In the genomic region with DNA sequence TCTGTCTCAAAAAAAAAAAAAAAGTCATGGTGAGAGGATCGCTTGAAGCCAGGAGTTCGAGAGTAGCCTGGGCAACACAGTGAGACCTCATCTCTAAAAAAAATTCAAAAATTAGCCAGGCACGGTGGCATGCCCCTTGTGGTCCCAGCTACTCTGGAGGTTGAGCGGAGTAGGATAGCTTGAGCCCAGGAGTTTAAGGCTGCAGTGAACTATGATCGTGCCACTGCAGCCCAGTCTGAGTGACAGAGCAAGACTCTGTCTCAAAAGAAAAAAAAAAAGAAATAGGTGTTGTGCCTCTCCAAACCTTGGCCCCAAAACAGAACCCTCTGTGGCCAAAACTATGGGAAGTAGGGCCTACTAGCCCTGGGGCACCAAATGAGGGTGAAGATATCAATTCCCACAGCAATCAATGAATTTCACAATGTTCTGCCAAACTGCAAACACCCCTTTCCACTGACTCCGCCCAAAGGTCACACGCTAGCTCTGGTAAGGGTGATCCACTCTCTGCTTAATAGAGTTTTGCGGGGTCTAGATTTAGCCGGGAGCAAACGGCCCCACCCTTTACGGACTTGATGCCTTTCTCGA, we compare ENCODE assay signal across 1 cellular context.
TF ChIP-seq lines count a peak whose summit lies in the region.

No MANE protein-coding gene starts in this region.

TF ChIP-seq in HepG2, 621 proteins besides CTCF, POLR2A, EP300 and RAD21 (continued from another document):
- no peak for TF ChIP-seq LCORL (IDR thresholded peaks at IDR 0.05)
- TF ChIP-seq LCORL (CRISPR knock-in tag; IDR thresholded peaks at IDR 0.05), result peak; percentile 52; the same call in 1 of the 2 replicates
- no peak for TF ChIP-seq U2AF1 (optimal IDR thresholded peaks at IDR 0.05; ENCODE audit: low read depth, low read length)
- TF ChIP-seq ZNF224 (CRISPR knock-in tag; IDR thresholded peaks at IDR 0.05), result no peak
- TF ChIP-seq MTF2 (CRISPR knock-in tag; IDR thresholded peaks at IDR 0.05; ENCODE audit: borderline replicate concordance), result no peak
- 0 out of 2 replicates have a peak, but pooled peaks have one; percentile 9 for TF ChIP-seq ZNF296 (CRISPR knock-in tag; conservative IDR thresholded peaks at IDR 0.05)
- TF ChIP-seq, protein P1, sequence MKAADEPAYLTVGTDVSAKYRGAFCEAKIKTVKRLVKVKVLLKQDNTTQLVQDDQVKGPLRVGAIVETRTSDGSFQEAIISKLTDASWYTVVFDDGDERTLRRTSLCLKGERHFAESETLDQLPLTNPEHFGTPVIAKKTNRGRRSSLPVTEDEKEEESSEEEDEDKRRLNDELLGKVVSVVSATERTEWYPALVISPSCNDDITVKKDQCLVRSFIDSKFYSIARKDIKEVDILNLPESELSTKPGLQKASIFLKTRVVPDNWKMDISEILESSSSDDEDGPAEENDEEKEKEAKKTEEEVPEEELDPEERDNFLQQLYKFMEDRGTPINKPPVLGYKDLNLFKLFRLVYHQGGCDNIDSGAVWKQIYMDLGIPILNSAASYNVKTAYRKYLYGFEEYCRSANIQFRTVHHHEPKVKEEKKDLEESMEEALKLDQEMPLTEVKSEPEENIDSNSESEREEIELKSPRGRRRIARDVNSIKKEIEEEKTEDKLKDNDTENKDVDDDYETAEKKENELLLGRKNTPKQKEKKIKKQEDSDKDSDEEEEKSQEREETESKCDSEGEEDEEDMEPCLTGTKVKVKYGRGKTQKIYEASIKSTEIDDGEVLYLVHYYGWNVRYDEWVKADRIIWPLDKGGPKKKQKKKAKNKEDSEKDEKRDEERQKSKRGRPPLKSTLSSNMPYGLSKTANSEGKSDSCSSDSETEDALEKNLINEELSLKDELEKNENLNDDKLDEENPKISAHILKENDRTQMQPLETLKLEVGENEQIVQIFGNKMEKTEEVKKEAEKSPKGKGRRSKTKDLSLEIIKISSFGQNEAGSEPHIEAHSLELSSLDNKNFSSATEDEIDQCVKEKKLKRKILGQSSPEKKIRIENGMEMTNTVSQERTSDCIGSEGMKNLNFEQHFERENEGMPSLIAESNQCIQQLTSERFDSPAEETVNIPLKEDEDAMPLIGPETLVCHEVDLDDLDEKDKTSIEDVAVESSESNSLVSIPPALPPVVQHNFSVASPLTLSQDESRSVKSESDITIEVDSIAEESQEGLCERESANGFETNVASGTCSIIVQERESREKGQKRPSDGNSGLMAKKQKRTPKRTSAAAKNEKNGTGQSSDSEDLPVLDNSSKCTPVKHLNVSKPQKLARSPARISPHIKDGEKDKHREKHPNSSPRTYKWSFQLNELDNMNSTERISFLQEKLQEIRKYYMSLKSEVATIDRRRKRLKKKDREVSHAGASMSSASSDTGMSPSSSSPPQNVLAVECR (CRISPR knock-in tag; IDR thresholded peaks at IDR 0.05; ENCODE audit: borderline replicate concordance), result no peak
- TF ChIP-seq GATAD2A (CRISPR knock-in tag; IDR thresholded peaks at IDR 0.05), result peak; percentile 53; the same call in 1 of the 2 replicates
- no peak for TF ChIP-seq ZNF263 (CRISPR knock-in tag; IDR thresholded peaks at IDR 0.05)
- TF ChIP-seq ZNF160 (CRISPR knock-in tag; IDR thresholded peaks at IDR 0.05), result no peak
- no peak for TF ChIP-seq TCF12 (IDR thresholded peaks at IDR 0.05)
- TF ChIP-seq TCF12 (CRISPR knock-in tag; IDR thresholded peaks at IDR 0.05), result no peak
- TF ChIP-seq ZNF549 (CRISPR knock-in tag; IDR thresholded peaks at IDR 0.05), result no peak
- 0 out of 2 replicates have a peak, but pooled peaks have one; percentile 36 for TF ChIP-seq HNF1B (CRISPR knock-in tag; IDR thresholded peaks at IDR 0.05)
- no peak for TF ChIP-seq ZFX (CRISPR knock-in tag; IDR thresholded peaks at IDR 0.05; ENCODE audit: low read depth)
- 0 out of 2 replicates have a peak, but pooled peaks have one; percentile 5 for TF ChIP-seq GLMP (CRISPR knock-in tag; IDR thresholded peaks at IDR 0.05; ENCODE audit: borderline replicate concordance)
- no peak for TF ChIP-seq NR2C2 (CRISPR knock-in tag; IDR thresholded peaks at IDR 0.05; ENCODE audit: borderline replicate concordance)
- no peak for TF ChIP-seq MTF1 (CRISPR knock-in tag; IDR thresholded peaks at IDR 0.05)
- no peak for TF ChIP-seq ZFP62 (CRISPR knock-in tag; IDR thresholded peaks at IDR 0.05)
- 0 out of 2 replicates have a peak, but pooled peaks have one; percentile 87 for TF ChIP-seq FOXO4 (CRISPR knock-in tag; conservative IDR thresholded peaks at IDR 0.05)
- TF ChIP-seq FOXP1 (IDR thresholded peaks at IDR 0.05), result no peak
- TF ChIP-seq FOXP1 (CRISPR knock-in tag; IDR thresholded peaks at IDR 0.05), result no peak
- TF ChIP-seq ZNF792 (CRISPR knock-in tag; IDR thresholded peaks at IDR 0.05), result 0 out of 2 replicates have a peak, but pooled peaks have one; percentile 54
- no peak for TF ChIP-seq SP4 (CRISPR knock-in tag; IDR thresholded peaks at IDR 0.05)
- TF ChIP-seq NCOA1 (CRISPR knock-in tag; IDR thresholded peaks at IDR 0.05), result peak; percentile 19; the same call in 1 of the 2 replicates
- TF ChIP-seq, protein P2, sequence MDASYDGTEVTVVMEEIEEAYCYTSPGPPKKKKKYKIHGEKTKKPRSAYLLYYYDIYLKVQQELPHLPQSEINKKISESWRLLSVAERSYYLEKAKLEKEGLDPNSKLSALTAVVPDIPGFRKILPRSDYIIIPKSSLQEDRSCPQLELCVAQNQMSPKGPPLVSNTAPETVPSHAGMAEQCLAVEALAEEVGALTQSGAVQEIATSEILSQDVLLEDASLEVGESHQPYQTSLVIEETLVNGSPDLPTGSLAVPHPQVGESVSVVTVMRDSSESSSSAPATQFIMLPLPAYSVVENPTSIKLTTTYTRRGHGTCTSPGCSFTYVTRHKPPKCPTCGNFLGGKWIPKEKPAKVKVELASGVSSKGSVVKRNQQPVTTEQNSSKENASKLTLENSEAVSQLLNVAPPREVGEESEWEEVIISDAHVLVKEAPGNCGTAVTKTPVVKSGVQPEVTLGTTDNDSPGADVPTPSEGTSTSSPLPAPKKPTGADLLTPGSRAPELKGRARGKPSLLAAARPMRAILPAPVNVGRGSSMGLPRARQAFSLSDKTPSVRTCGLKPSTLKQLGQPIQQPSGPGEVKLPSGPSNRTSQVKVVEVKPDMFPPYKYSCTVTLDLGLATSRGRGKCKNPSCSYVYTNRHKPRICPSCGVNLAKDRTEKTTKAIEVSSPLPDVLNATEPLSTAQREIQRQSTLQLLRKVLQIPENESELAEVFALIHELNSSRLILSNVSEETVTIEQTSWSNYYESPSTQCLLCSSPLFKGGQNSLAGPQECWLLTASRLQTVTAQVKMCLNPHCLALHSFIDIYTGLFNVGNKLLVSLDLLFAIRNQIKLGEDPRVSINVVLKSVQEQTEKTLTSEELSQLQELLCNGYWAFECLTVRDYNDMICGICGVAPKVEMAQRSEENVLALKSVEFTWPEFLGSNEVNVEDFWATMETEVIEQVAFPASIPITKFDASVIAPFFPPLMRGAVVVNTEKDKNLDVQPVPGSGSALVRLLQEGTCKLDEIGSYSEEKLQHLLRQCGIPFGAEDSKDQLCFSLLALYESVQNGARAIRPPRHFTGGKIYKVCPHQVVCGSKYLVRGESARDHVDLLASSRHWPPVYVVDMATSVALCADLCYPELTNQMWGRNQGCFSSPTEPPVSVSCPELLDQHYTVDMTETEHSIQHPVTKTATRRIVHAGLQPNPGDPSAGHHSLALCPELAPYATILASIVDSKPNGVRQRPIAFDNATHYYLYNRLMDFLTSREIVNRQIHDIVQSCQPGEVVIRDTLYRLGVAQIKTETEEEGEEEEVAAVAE (CRISPR knock-in tag; IDR thresholded peaks at IDR 0.05; ENCODE audit: borderline replicate concordance), result peak; percentile 36; the same call in 1 of the 2 replicates
- TF ChIP-seq, protein P3, sequence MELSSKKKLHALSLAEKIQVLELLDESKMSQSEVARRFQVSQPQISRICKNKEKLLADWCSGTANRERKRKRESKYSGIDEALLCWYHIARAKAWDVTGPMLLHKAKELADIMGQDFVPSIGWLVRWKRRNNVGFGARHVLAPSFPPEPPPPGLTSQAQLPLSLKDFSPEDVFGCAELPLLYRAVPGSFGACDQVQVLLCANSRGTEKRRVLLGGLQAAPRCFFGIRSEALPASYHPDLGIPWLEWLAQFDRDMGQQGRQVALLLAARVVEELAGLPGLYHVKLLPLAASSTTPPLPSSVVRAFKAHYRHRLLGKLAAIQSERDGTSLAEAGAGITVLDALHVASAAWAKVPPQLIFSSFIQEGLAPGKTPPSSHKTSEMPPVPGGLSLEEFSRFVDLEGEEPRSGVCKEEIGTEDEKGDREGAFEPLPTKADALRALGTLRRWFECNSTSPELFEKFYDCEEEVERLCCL (CRISPR knock-in tag; IDR thresholded peaks at IDR 0.05; ENCODE audit: borderline replicate concordance), result 0 out of 2 replicates have a peak, but pooled peaks have one; percentile 31
